Comparison of ENCODE assay signal across 19 cellular contexts in the genomic region with DNA sequence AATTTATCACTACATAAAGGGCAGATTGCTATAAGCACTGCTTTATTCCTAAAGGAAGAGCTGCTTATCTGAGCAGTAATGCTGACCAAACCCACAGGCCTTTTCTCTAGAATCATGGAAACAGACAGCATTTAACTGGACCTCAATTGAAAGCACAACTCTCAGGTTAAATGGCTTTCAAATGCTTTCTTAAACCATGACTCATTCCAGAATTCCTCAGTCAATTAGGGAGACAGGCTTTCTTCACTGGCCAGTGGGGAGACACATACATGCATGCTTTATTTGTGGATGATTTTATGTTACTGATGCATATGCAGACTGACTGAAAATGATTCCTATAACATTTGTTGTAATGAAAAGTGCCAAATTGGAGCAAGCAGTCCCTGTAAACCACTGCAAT.
A peak's percentile ranks its signal among the peaks of the same experiment; 100 is the strongest.
DNase-seq lines count a peak whose midpoint lies in the region; ATAC-seq and TF ChIP-seq lines count a peak whose summit lies in the region.
"Had no signal": no experiment of that assay in that cellular context is flagged by ENCODE, and none has a peak within 500 bp of the region (broad histone marks: within the 10 kb centered on the region; RNA-seq: fewer than 3 reads in every experiment).

No MANE protein-coding gene starts in this region.

- DNase-seq in AG10803 (ENCODE audit: low read depth) (peak; percentile 46), astrocyte of the hippocampus (ENCODE audit: low read depth, low spot score) (peak; percentile 67), glomerular visceral epithelial cell (ENCODE audit: extremely low spot score) (peak; percentile 20), DMS153 treated with DMSO at 0.1 percent for 48 hours (lab: John Stamatoyannopoulos, UW; ENCODE audit: unreplicated experiment) (no peak), NCI-H2196 treated with DMSO at 0.1 percent for 48 hours (lab: John Stamatoyannopoulos, UW; ENCODE audit: unreplicated experiment) (no peak), OCI-M1 (lab: John Stamatoyannopoulos, UW) (no peak)
- DNase-seq: cerebellar nuclear complex; Kasumi-1; left ventricle myocardium inferior; NCI-H748 treated with DMSO at 0.1 percent for 48 hours; ovary; stimulated activated CD4-positive, alpha-beta T cell treated with anti-CD3 and anti-CD28 coated beads, Interleukin-4, amount 100 ng/mL, for 1 hour; T-helper 9 cell; uterus had no signal

- ATAC-seq in GM19395 (IDR thresholded peaks at IDR 0.05; ENCODE audit: unreplicated experiment): no peak
- ATAC-seq: activated CD4-positive, CD25-positive, alpha-beta regulatory T cell treated with anti-CD3 and anti-CD28 coated beads, Interleukin-2, amount 50 U/mL, for 24 hours; activated T-helper 17 cell treated with anti-CD3 and anti-CD28 coated beads, Interleukin-2, amount 50 U/mL, for 72 hours; Panc1 had no signal

- H3K9me3 ChIP-seq in HUES6 (ENCODE audit: control insufficient read depth, insufficient read depth, low read depth, low read length): peaks cover 8% of the 10 kb centered on the region; the same call in 1 of the 2 replicates
- H3K9me3 ChIP-seq: ovary had no signal

- TF ChIP-seq CTCF in AG10803 (conservative IDR thresholded peaks at IDR 0.05; ENCODE audit: low read length): no peak

- peaks cover 50% of the 10 kb centered on the region for H3K36me3 ChIP-seq in HUES6 (ENCODE audit: control insufficient read depth, insufficient read depth, low read length)
- H3K36me3 ChIP-seq: ovary, uterus had no signal

- peaks cover 22% of the 10 kb centered on the region for H3K4me1 ChIP-seq in HUES6 (ENCODE audit: control insufficient read depth, insufficient read depth, low read length)
- H3K4me1 ChIP-seq: left ventricle myocardium inferior, uterus had no signal

- H3K9ac ChIP-seq in HUES6 (ENCODE audit: low read length): no peak overlapping the region

- H3K27me3 ChIP-seq in HUES6 (ENCODE audit: control insufficient read depth, insufficient read depth, low read length): no peaks in the 10 kb centered on the region
- H3K27me3 ChIP-seq: ovary, uterus had no signal

- peak overlapping the region; percentile 74; the same call in 1 of the 2 replicates for H3K27ac ChIP-seq in HUES6 (ENCODE audit: low read depth, low read length)
- H3K27ac ChIP-seq: left ventricle myocardium inferior, ovary, uterus had no signal

- H3K4me3 ChIP-seq in AG10803 (ENCODE audit: low read length) (no peak overlapping the region), HUES6 (ENCODE audit: low read depth, low read length) (no peak overlapping the region)
- H3K4me3 ChIP-seq: left ventricle myocardium inferior, ovary, uterus had no signal

Comparison
In these comparisons a context has a peak if more than half of its experiments do, and no peak if none do; other contexts are left out.
1. DNase-seq: peak in AG10803 (single experiment), astrocyte of the hippocampus (single experiment) and glomerular visceral epithelial cell (single experiment); none in DMS153 treated with DMSO at 0.1 percent for 48 hours (single experiment), NCI-H2196 treated with DMSO at 0.1 percent for 48 hours (single experiment) and OCI-M1 (single experiment).